In the genomic region with DNA sequence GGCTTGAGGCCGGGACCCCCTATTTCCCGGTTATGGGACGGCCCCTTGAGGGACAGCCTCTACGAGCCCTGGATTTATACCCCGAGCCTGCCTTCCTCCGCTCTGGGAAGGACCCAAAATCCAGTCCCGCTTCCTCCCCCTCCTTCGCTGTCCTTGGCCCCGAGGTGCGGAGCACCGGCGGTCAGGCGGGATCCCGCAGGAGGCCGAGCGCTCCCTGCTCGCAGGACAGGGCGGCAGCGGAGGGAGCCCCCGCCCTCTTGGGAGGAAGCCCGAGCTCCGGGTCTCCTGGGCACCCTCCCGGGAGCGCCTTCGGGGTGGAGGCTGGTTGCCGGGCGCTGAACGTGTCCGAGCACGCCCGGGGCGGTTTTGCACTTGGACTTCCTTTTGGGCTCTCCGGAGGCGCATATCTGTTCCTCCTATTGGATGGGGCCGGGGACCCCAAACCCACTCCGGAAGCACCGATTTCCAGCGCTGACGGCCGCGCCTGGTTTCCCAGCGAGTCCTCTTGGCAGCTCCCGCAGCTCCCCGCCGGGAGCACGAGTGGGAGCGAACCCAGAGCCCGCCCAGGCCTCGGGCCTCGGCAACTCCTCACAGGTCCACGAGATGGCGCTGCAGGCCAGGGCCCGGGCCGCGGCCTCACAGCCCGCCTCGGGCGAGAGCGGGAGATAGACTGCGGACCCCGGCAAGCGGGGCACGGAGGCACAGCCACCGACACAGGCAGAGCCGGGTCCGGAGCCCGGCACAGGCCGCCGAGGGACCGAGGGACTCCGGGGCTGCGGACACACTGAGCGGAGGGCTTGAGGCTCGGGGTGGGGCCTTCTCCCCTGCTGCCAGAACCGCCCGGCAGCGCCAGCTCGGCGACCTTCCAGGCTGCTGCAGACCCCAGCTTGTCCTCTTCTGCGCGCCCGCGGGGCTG, we compare ENCODE assay signal across 8 cellular contexts. TPM values are rescaled to one million over a fixed set of nuclear protein-coding genes. Genes with fewer than 3 reads are reported as not detected.
A peak's percentile ranks its signal among the peaks of the same experiment; 100 is the strongest.
DNase-seq lines count a peak whose midpoint lies in the region; ATAC-seq and TF ChIP-seq lines count a peak whose summit lies in the region.

No MANE protein-coding gene starts in this region.

- H3K36me3 ChIP-seq in Karpas-422 (ENCODE audit: insufficient read depth, low read length), result no peaks in the 10 kb centered on the region
- H3K36me3 ChIP-seq in SJSA1, result peaks cover 12% of the 10 kb centered on the region
- H3K36me3 ChIP-seq in thoracic aorta, result no peaks in the 10 kb centered on the region

- ATAC-seq in GM21786 (IDR thresholded peaks at IDR 0.05; ENCODE audit: unreplicated experiment), result peak; percentile 68
- peak; percentile 76 for ATAC-seq in omental fat pad (ENCODE audit: low FRiP score)
- peak; percentile 57 for ATAC-seq in thoracic aorta (ENCODE audit: insufficient number of reproducible peaks, low FRiP score, low read depth)

- no peaks in the 10 kb centered on the region for H3K36me3 Mint-ChIP-seq in activated naive CD4-positive, alpha-beta T cell treated with anti-CD3 and anti-CD28 coated beads, Interleukin-2, amount 10 ng/mL, durations not matched to agents 7 days and 5 days

- H3K27me3 Mint-ChIP-seq in activated naive CD4-positive, alpha-beta T cell treated with anti-CD3 and anti-CD28 coated beads, Interleukin-2, amount 10 ng/mL, durations not matched to agents 7 days and 5 days, result peaks cover 98% of the 10 kb centered on the region

- no peak overlapping the region for H3K4me2 ChIP-seq in Karpas-422 (ENCODE audit: low read depth, low read length, poor library complexity, severe bottlenecking)

- no peaks in the 10 kb centered on the region for H4K20me1 ChIP-seq in Karpas-422 (ENCODE audit: insufficient read depth, low read depth, low read length)

- H3K27ac Mint-ChIP-seq in activated naive CD4-positive, alpha-beta T cell treated with anti-CD3 and anti-CD28 coated beads, Interleukin-2, amount 10 ng/mL, durations not matched to agents 7 days and 5 days, result no peak overlapping the region

- no peak overlapping the region for H2AFZ ChIP-seq in Karpas-422 (ENCODE audit: low read length)

- H3K4me1 Mint-ChIP-seq in activated naive CD4-positive, alpha-beta T cell treated with anti-CD3 and anti-CD28 coated beads, Interleukin-2, amount 10 ng/mL, durations not matched to agents 7 days and 5 days, result peaks cover 26% of the 10 kb centered on the region

- no peaks in the 10 kb centered on the region for H3K9me3 Mint-ChIP-seq in activated naive CD4-positive, alpha-beta T cell treated with anti-CD3 and anti-CD28 coated beads, Interleukin-2, amount 10 ng/mL, durations not matched to agents 7 days and 5 days

- peaks cover 5% of the 10 kb centered on the region for H3K4me1 ChIP-seq in Karpas-422 (ENCODE audit: low read length)
- H3K4me1 ChIP-seq in SJSA1 (replicated peaks), result peaks cover 41% of the 10 kb centered on the region
- peaks cover 12 to 83% of the 10 kb centered on the region in 2 donors for H3K4me1 ChIP-seq in thoracic aorta (ENCODE audit: control insufficient read depth in 1 of 2, low read depth in 2 of 2)

- DNase-seq in DMS79 (lab: John Stamatoyannopoulos, UW) (peak; percentile 34), Karpas-422 (peak; percentile 78), SJSA1 (ENCODE audit: low read depth in 1 of 2, low spot score in 2 of 2) (peak; percentile 83 to 94), glomerular visceral epithelial cell (ENCODE audit: extremely low spot score) (peak; percentile 81), omental fat pad (ENCODE audit: low spot score) (peak; percentile 72), thoracic aorta (ENCODE audit: low spot score) (no peak)
- DNase-seq in activated naive CD4-positive, alpha-beta T cell treated with anti-CD3 and anti-CD28 coated beads, Interleukin-2, amount 10 ng/mL, durations not matched to agents 7 days and 5 days, result peak; percentile 78

- peak overlapping the region; percentile 60 for H3K4me3 Mint-ChIP-seq in activated naive CD4-positive, alpha-beta T cell treated with anti-CD3 and anti-CD28 coated beads, Interleukin-2, amount 10 ng/mL, durations not matched to agents 7 days and 5 days

- H3K27me3 ChIP-seq in Karpas-422 (ENCODE audit: low read length) (no peaks in the 10 kb centered on the region), SJSA1 (replicated peaks) (no peaks in the 10 kb centered on the region), thoracic aorta (replicated peaks; ENCODE audit: insufficient read depth) (no peaks in the 10 kb centered on the region)

- H3K9me3 ChIP-seq in Karpas-422 (ENCODE audit: low read length), result no peaks in the 10 kb centered on the region
- H3K9me3 ChIP-seq in SJSA1 (replicated peaks), result peaks cover 2% of the 10 kb centered on the region; the same call in 1 of the 2 replicates
- no peaks in the 10 kb centered on the region for H3K9me3 ChIP-seq in thoracic aorta

- CTCF ChIA-PET in activated naive CD4-positive, alpha-beta T cell treated with anti-CD3 and anti-CD28 coated beads, Interleukin-2, amount 10 ng/mL, durations not matched to agents 7 days and 5 days (lab: Charles Lee), result interaction anchor here (0.7 to 2.4 kb wide), 13 partner anchors 8 to 698 kb away, joined by 3 to 10 read pairs (median 4); no protein-coding TSS in a partner anchor

- no peak overlapping the region for H3K9ac ChIP-seq in Karpas-422 (ENCODE audit: low read length)

- H3K27ac ChIP-seq in Karpas-422 (ENCODE audit: low read length), result no peak overlapping the region
- H3K27ac ChIP-seq in SJSA1, result peak overlapping the region; percentile 46
- peak overlapping the region; percentile 94 to 96 for H3K27ac ChIP-seq in thoracic aorta

- H3K79me2 ChIP-seq in Karpas-422 (ENCODE audit: low read length), result no peaks in the 10 kb centered on the region

- no peaks in the 10 kb centered on the region for H3K9me2 ChIP-seq in Karpas-422 (replicated peaks; ENCODE audit: insufficient read depth, low read length)

- H3K4me3 ChIP-seq in Karpas-422 (ENCODE audit: low read length) (no peak overlapping the region), SJSA1 (peak overlapping the region; percentile 55), thoracic aorta (peak overlapping the region; percentile 82)

- TF ChIP-seq CTCF in omental fat pad (IDR thresholded peaks at IDR 0.05), result peak in 2 of 3 donors; percentile 88 to 92
- TF ChIP-seq CTCF in thoracic aorta (IDR thresholded peaks at IDR 0.05), result peak; percentile 99

RNA-seq across cellular contexts. Expression of a gene that starts 12.6 kb away (rescaled TPM):
- 0.07 TPM in 1 of 2 replicates, not detected in the other for total RNA-seq in Karpas-422 (2014; rRNA removed; shearing (Covaris generic); ENCODE audit: low replicate concordance)
- total RNA-seq in SJSA1 (2014; rRNA removed; shearing (Covaris generic)), result 6.4 and 6.8 TPM in 2 replicates
- 10 to 100 TPM in 2 of 4 donors, 1 to 10 TPM in 2; 3.1 to 14.2 (median 9.6) TPM for total RNA-seq in omental fat pad
- 10 to 100 TPM; 35.2 to 49.5 TPM for total RNA-seq in thoracic aorta

RNA-seq across cellular contexts. Expression of a gene that starts 40.0 kb away (rescaled TPM):
- total RNA-seq in Karpas-422 (2014; rRNA removed; shearing (Covaris generic); ENCODE audit: low replicate concordance), result not detected in 2 replicates
- 0.05 TPM in 1 of 2 replicates, not detected in the other for total RNA-seq in SJSA1 (2014; rRNA removed; shearing (Covaris generic))
- total RNA-seq in omental fat pad (not detected), thoracic aorta (not detected)
